Comparison of ENCODE assay signal across 12 cellular contexts in genomic region chr22:39592104-39593060, GRCh38. TPM values are rescaled to one million over a fixed set of nuclear protein-coding genes. Genes with fewer than 3 reads are reported as not detected.
A peak's percentile ranks its signal among the peaks of the same experiment; 100 is the strongest.
DNase-seq lines count a peak whose midpoint lies in the region; ATAC-seq and TF ChIP-seq lines count a peak whose summit lies in the region.
"Had no signal": no experiment of that assay in that cellular context is flagged by ENCODE, and none has a peak within 500 bp of the region (broad histone marks: within the 10 kb centered on the region; RNA-seq: fewer than 3 reads in every experiment).

No MANE protein-coding gene starts in this region.

- H3K36me3 Mint-ChIP-seq in WTC11: no peaks in the 10 kb centered on the region
- H3K36me3 Mint-ChIP-seq: CD4-positive, CD25-positive, alpha-beta regulatory T cell had no signal

- H3K9me3 ChIP-seq in WERI-Rb-1 (ENCODE audit: severe bottlenecking): no peaks in the 10 kb centered on the region

- peak; percentile 30 to 58 for DNase-seq in NCI-H524 (lab: John Stamatoyannopoulos, UW)
- no peak for DNase-seq in NCI-H524 treated with DMSO at 0.1 percent for 48 hours (lab: John Stamatoyannopoulos, UW)
- DNase-seq in WERI-Rb-1: peak; percentile 79
- peak; percentile 87 for DNase-seq in hepatic stellate cell (ENCODE audit: low spot score)
- DNase-seq in ureter (ENCODE audit: low spot score): peak; percentile 60
- no peak for DNase-seq in WTC11 (ENCODE audit: low spot score)
- DNase-seq: activated gamma-delta T cell treated with Interleukin-2 at 50 U/mL for 16 hours; CD4-positive, CD25-positive, alpha-beta regulatory T cell; SHP77; stimulated activated CD4-positive, alpha-beta T cell treated with anti-CD3 and anti-CD28 coated beads, Interleukin-4, amount 100 ng/mL, for 4 hours had no signal

- POLR2A ChIA-PET in WTC11 (lab: Charles Lee): no interaction called here

- peak overlapping the region; percentile 83 for H3K27ac ChIP-seq in WERI-Rb-1

- no peaks in the 10 kb centered on the region for H3K27me3 ChIP-seq in WERI-Rb-1 (ENCODE audit: insufficient read depth, low read depth, severe bottlenecking)

- no peak for ATAC-seq in WTC11
- no peak for ATAC-seq in GM21529 (IDR thresholded peaks at IDR 0.05; ENCODE audit: unreplicated experiment)
- ATAC-seq in GM19023 (IDR thresholded peaks at IDR 0.05; ENCODE audit: unreplicated experiment): no peak

- no peaks in the 10 kb centered on the region for H3K36me3 ChIP-seq in WERI-Rb-1

- H3K4me1 Mint-ChIP-seq in WTC11: peaks cover 11% of the 10 kb centered on the region

- H3K4me3 ChIP-seq in WERI-Rb-1 (ENCODE audit: low read depth, low read length): peak overlapping the region; percentile 18

- H3K4me3 Mint-ChIP-seq in WTC11: no peak overlapping the region
- H3K4me3 Mint-ChIP-seq: CD4-positive, CD25-positive, alpha-beta regulatory T cell had no signal

- TF ChIP-seq CTCF in WERI-Rb-1 (IDR thresholded peaks at IDR 0.05; ENCODE audit: low read depth, low read length) (no peak), WTC11 (IDR thresholded peaks at IDR 0.05) (no peak)

- CTCF ChIA-PET in WTC11 (lab: Charles Lee): interaction anchor here (0.8 to 1.1 kb wide), 2 partner anchors 33 to 49 kb away, joined by 3 to 4 read pairs; no protein-coding TSS in a partner anchor

- H3K9me3 Mint-ChIP-seq in WTC11: no peaks in the 10 kb centered on the region
- H3K9me3 Mint-ChIP-seq: CD4-positive, CD25-positive, alpha-beta regulatory T cell had no signal

- peaks cover 12% of the 10 kb centered on the region for H3K27me3 Mint-ChIP-seq in WTC11 (ENCODE audit: low read depth)

- H3K27ac Mint-ChIP-seq in WTC11: no peak overlapping the region

TF ChIP-seq in WTC11, 78 proteins besides CTCF, POLR2A, EP300 and RAD21:
- no peak for TF ChIP-seq FOXP1 (CRISPR knock-in tag; IDR thresholded peaks at IDR 0.05; ENCODE audit: borderline replicate concordance)
- no peak for TF ChIP-seq STAT6 (CRISPR knock-in tag; conservative IDR thresholded peaks at IDR 0.05; ENCODE audit: low read depth)
- no peak for TF ChIP-seq FOXJ3 (CRISPR knock-in tag; IDR thresholded peaks at IDR 0.05; ENCODE audit: borderline replicate concordance)
- TF ChIP-seq TEAD4 (CRISPR knock-in tag; IDR thresholded peaks at IDR 0.05): no peak
- TF ChIP-seq ZNF671 (CRISPR knock-in tag; IDR thresholded peaks at IDR 0.05): no peak
- no peak for TF ChIP-seq HMGXB4 (CRISPR knock-in tag; IDR thresholded peaks at IDR 0.05)
- TF ChIP-seq ESRRA (CRISPR knock-in tag; IDR thresholded peaks at IDR 0.05; ENCODE audit: borderline replicate concordance): no peak
- TF ChIP-seq TP53 (CRISPR knock-in tag; IDR thresholded peaks at IDR 0.05): no peak

RNA-seq across cellular contexts. Expression of gene CACNA1I, which starts 21.8 kb away (rescaled TPM):
- total RNA-seq in ureter (0.75 TPM), WTC11 (2021) (2.1 to 2.9 TPM (median 2.3 TPM) in 3 replicates)

RNA-seq across cellular contexts. Expression of gene RPS19BP1, which starts 59.8 kb away (rescaled TPM):
- total RNA-seq in ureter: 43.2 TPM
- total RNA-seq in WTC11 (2021): 88.9 to 102 TPM (median 89.0 TPM) in 3 replicates

Comparison
In these comparisons a context has a peak if more than half of its experiments do, and no peak if none do; other contexts are left out.
1. DNase-seq: peak in NCI-H524 (2 of 2), WERI-Rb-1 (single experiment), hepatic stellate cell (single experiment) and ureter (single experiment); none in NCI-H524 treated with DMSO at 0.1 percent for 48 hours (single experiment) and WTC11 (single experiment).